ENCODE assay signal across 24 cellular contexts in the genomic region with DNA sequence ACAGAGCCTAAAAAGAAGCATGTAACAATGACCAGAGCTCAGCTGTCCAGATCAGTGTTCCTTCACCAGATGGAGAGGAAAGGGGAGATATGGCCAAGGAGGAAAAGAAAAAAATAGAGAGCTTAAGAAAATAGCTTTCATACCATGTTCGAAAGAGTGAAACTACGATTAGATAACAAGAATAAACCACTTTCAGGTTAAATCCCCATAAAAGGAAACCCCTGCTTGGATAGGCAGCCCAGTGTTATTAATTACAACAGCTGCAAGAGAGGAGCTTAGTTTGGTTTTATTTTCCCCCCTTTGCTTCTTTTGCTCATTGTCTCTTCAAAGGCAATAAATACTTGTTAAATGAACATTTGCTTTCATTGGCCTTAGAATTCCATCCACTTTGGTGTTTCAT.
A peak's percentile ranks its signal among the peaks of the same experiment; 100 is the strongest.
DNase-seq lines count a peak whose midpoint lies in the region; ATAC-seq and TF ChIP-seq lines count a peak whose summit lies in the region.
"Had no signal": no experiment of that assay in that cellular context is flagged by ENCODE, and none has a peak within 500 bp of the region (broad histone marks: within the 10 kb centered on the region; RNA-seq: fewer than 3 reads in every experiment).

No MANE protein-coding gene starts in this region.

- H3K27me3 ChIP-seq in thoracic aorta (replicated peaks; ENCODE audit: insufficient read depth) (no peaks in the 10 kb centered on the region), stomach (no peaks in the 10 kb centered on the region)
- H3K27me3 ChIP-seq: SJSA1 had no signal

- TF ChIP-seq CTCF in thoracic aorta (IDR thresholded peaks at IDR 0.05) = no peak
- TF ChIP-seq CTCF in stomach (IDR thresholded peaks at IDR 0.05) = no peak

- peak overlapping the region in 1 of 2 donors; percentile 21 for H3K27ac ChIP-seq in thoracic aorta
- H3K27ac ChIP-seq in stomach = no peak overlapping the region
- H3K27ac ChIP-seq: SJSA1 had no signal

- H3K4me3 ChIP-seq in thoracic aorta = peak overlapping the region; percentile 20
- H3K4me3 ChIP-seq in stomach = no peak overlapping the region
- H3K4me3 ChIP-seq: GM12878, SJSA1 had no signal

- H3K9me3 ChIP-seq in thoracic aorta (no peaks in the 10 kb centered on the region), stomach (no peaks in the 10 kb centered on the region)
- H3K9me3 ChIP-seq: SJSA1 had no signal

- H3K4me1 ChIP-seq in thoracic aorta (ENCODE audit: control insufficient read depth in 1 of 2, low read depth in 2 of 2) = peaks cover 0 to 13% of the 10 kb centered on the region in 2 donors
- no peaks in the 10 kb centered on the region for H3K4me1 ChIP-seq in stomach
- H3K4me1 ChIP-seq: SJSA1 had no signal

- no peak for TF ChIP-seq EP300 in stomach (IDR thresholded peaks at IDR 0.05)

- intact Hi-C loops in stomach (cut with DNase I; ENCODE audit: low total_unique reads) = no loop called here

- WGBS in stomach, 5 donors = 51 to 78% (median 55%) methylated on average over 2 of the region's 2 CpGs

- TF ChIP-seq POLR2A in stomach (IDR thresholded peaks at IDR 0.05) = no peak

- DNase-seq in LHCN-M2 (ENCODE audit: low read depth) = peak; percentile 78
- DNase-seq in amniotic epithelial cell (ENCODE audit: low read depth) = peak; percentile 43
- DNase-seq in myocyte (ENCODE audit: low read depth) = peak; percentile 67
- no peak for DNase-seq in thoracic aorta (ENCODE audit: low spot score)
- no peak for DNase-seq in epidermal melanocyte (ENCODE audit: insufficient read length, low spot score)
- DNase-seq in activated gamma-delta T cell (lab: John Stamatoyannopoulos, UW) = no peak
- no peak for DNase-seq in cerebellar nuclear complex (lab: John Stamatoyannopoulos, UW)
- no peak for DNase-seq in stomach
- DNase-seq: C1 segment of cervical spinal cord; CD4-positive, alpha-beta memory T cell; COR-L47; DMS53; GDM1; KBM-7; NCI-H1048; NCI-H1417; NCI-H1694 treated with DMSO at 0.1 percent for 48 hours; NCI-H2081; NCI-H2227 treated with DMSO at 0.1 percent for 48 hours; NCI-H510A; NCI-H748 treated with DMSO at 0.1 percent for 48 hours had no signal

- ATAC-seq in thoracic aorta (ENCODE audit: insufficient number of reproducible peaks, low FRiP score, low read depth) = no peak
- ATAC-seq: GM12878, HepG2 had no signal

- H3K36me3 ChIP-seq in thoracic aorta (no peaks in the 10 kb centered on the region), stomach (peaks cover 0 to 12% (median 9%) of the 10 kb centered on the region in 4 donors)
- H3K36me3 ChIP-seq: SJSA1 had no signal

Comparison
In these comparisons a context has a peak if more than half of its experiments do, and no peak if none do; other contexts are left out.
1. DNase-seq: peak in LHCN-M2 (single experiment), amniotic epithelial cell (single experiment) and myocyte (single experiment); none in thoracic aorta (single experiment), epidermal melanocyte (single experiment), activated gamma-delta T cell (single experiment), cerebellar nuclear complex (0 of 2) and stomach (single experiment).